Comparison of ENCODE assay signal across 21 cellular contexts in genomic region chr2:71419145-71419544, GRCh38. TPM values are rescaled to one million over a fixed set of nuclear protein-coding genes. Genes with fewer than 3 reads are reported as not detected.
DNase-seq lines count a peak whose midpoint lies in the region; ATAC-seq and TF ChIP-seq lines count a peak whose summit lies in the region.
"Had no signal": no experiment of that assay in that cellular context is flagged by ENCODE, and none has a peak within 500 bp of the region (broad histone marks: within the 10 kb centered on the region; RNA-seq: fewer than 3 reads in every experiment).

No MANE protein-coding gene starts in this region.

- no peaks in the 10 kb centered on the region for H3K9me3 Mint-ChIP-seq in CD4-positive, alpha-beta T cell
- H3K9me3 Mint-ChIP-seq in endothelial cell (ENCODE audit: unreplicated experiment) (no peaks in the 10 kb centered on the region), mesothelial cell of epicardium (no peaks in the 10 kb centered on the region)

- no peak for DNase-seq in CD4-positive, alpha-beta T cell
- DNase-seq in OCI-M1 (lab: John Stamatoyannopoulos, UW) = peak; percentile 1
- no peak for DNase-seq in endothelial cell (ENCODE audit: low spot score)
- no peak for DNase-seq in mesothelial cell of epicardium (ENCODE audit: low spot score in 2 of 2, unreplicated experiment in 2 of 2)
- no peak for DNase-seq in HPDE6-E6E7 (ENCODE audit: extremely low spot score)
- DNase-seq in stimulated activated naive CD8-positive, alpha-beta T cell treated with anti-CD3 and anti-CD28 coated beads, Interleukin-15, Interleukin-2, amounts not matched to agents 100 U/mL and 50 U/mL, for 24 hours = no peak
- no peak for DNase-seq in activated CD8-positive, alpha-beta memory T cell treated with anti-CD3 and anti-CD28 coated beads for 24 hours
- DNase-seq: C1 segment of cervical spinal cord, DND-41, MV-4-11, NCI-H1417, NCI-H187, NCI-H226, NCI-H524, NCI-H82, PC-3, SIG-M5 had no signal

- POLR2A ChIA-PET in CD4-positive, alpha-beta T cell (lab: Charles Lee) = interaction anchor here (0.7 to 1.0 kb wide), 2 partner anchors 87 to 1815 kb away, joined by 3 to 4 read pairs; partner anchors contain the start of gene CCT7

- intact Hi-C loops in CD4-positive, alpha-beta T cell (cut with DNase I, micrococcal nuclease) = loop anchor here in 1 of 2 experiments (5.0 kb wide), 1 partner anchor 87 kb away; the partner anchor contains the start of gene ZNF638

- no peaks in the 10 kb centered on the region for H3K9me3 ChIP-seq in CD4-positive, alpha-beta T cell (ENCODE audit: control insufficient read depth, low read length)
- H3K9me3 ChIP-seq: HAP-1 had no signal

- no peak overlapping the region for H3K27ac ChIP-seq in CD4-positive, alpha-beta T cell (ENCODE audit: low read depth, low read length)
- H3K27ac ChIP-seq: RWPE1 had no signal

- H3K4me3 Mint-ChIP-seq in CD4-positive, alpha-beta T cell = peak overlapping the region; percentile 40
- H3K4me3 Mint-ChIP-seq in endothelial cell (ENCODE audit: unreplicated experiment) (peak overlapping the region; percentile 75), mesothelial cell of epicardium (no peak overlapping the region)

- peaks cover 39% of the 10 kb centered on the region for H3K4me1 Mint-ChIP-seq in CD4-positive, alpha-beta T cell (ENCODE audit: low read depth)
- H3K4me1 Mint-ChIP-seq in endothelial cell (ENCODE audit: unreplicated experiment) (peaks cover 46% of the 10 kb centered on the region), mesothelial cell of epicardium (peaks cover 10% of the 10 kb centered on the region)

- CTCF ChIA-PET in CD4-positive, alpha-beta T cell (lab: Charles Lee) = no interaction called here

- peak overlapping the region; percentile 21 for H3K27ac Mint-ChIP-seq in CD4-positive, alpha-beta T cell
- H3K27ac Mint-ChIP-seq in endothelial cell (ENCODE audit: unreplicated experiment) (peak overlapping the region; percentile 65), mesothelial cell of epicardium (peak overlapping the region; percentile 67)

- H3K27me3 ChIP-seq in CD4-positive, alpha-beta T cell (ENCODE audit: control insufficient read depth, insufficient read depth, low read length) = no peaks in the 10 kb centered on the region

- H3K27me3 Mint-ChIP-seq in CD4-positive, alpha-beta T cell = no peaks in the 10 kb centered on the region
- H3K27me3 Mint-ChIP-seq in endothelial cell (ENCODE audit: unreplicated experiment) (peaks cover 4% of the 10 kb centered on the region), mesothelial cell of epicardium (ENCODE audit: low read depth) (no peaks in the 10 kb centered on the region)

- H3K36me3 Mint-ChIP-seq in CD4-positive, alpha-beta T cell (ENCODE audit: low read depth) = peaks cover 51% of the 10 kb centered on the region
- peaks cover 5% of the 10 kb centered on the region for H3K36me3 Mint-ChIP-seq in endothelial cell (ENCODE audit: low read depth, unreplicated experiment)
- peaks cover 13% of the 10 kb centered on the region for H3K36me3 Mint-ChIP-seq in mesothelial cell of epicardium

- ATAC-seq in CD4-positive, alpha-beta T cell (ENCODE audit: poor library complexity) = no peak
- no peak for ATAC-seq in stimulated activated naive CD8-positive, alpha-beta T cell treated with anti-CD3 and anti-CD28 coated beads, Interleukin-15, Interleukin-2, amounts not matched to agents 100 U/mL and 50 U/mL, for 24 hours
- no peak for ATAC-seq in GM21717 (IDR thresholded peaks at IDR 0.05; ENCODE audit: unreplicated experiment)
- ATAC-seq: PC-3, SK-N-SH treated with all-trans-retinoic acid at 6 μM for 48 hours had no signal

- TF ChIP-seq CTCF in CD4-positive, alpha-beta T cell (IDR thresholded peaks at IDR 0.05) = no peak
- TF ChIP-seq CTCF in endothelial cell (IDR thresholded peaks at IDR 0.05; ENCODE audit: unreplicated experiment) (no peak), mesothelial cell of epicardium (IDR thresholded peaks at IDR 0.05; ENCODE audit: unreplicated experiment) (no peak)

RNA-seq across cellular contexts. Expression of gene DYSF, which starts 34.2 kb away (rescaled TPM):
- under 1 TPM; 0.27 to 0.31 TPM for total RNA-seq in CD4-positive, alpha-beta T cell
- total RNA-seq in endothelial cell (ENCODE audit: unreplicated experiment) (566 TPM), mesothelial cell of epicardium (0.96 to 2.1 TPM (median 1.4 TPM) in 3 replicates)

Comparison
In these comparisons a context has a peak if more than half of its experiments do, and no peak if none do; other contexts are left out.
1. RNA of gene DYSF, which starts 34.2 kb away (total RNA-seq): 566 TPM in endothelial cell (single experiment); 0.96 to 2.1 TPM in mesothelial cell of epicardium and 0.27 to 0.31 TPM in CD4-positive, alpha-beta T cell; every median in the first group is over 100 times any median in the second.
2. Peak in every context shown above with its lines, with median percentiles within 50 percentile points of each other: H3K27ac Mint-ChIP-seq.